14 cellular contexts compared by ENCODE assay signal in genomic region chr11:47640506-47640905, GRCh38. TPM values are rescaled to one million over a fixed set of nuclear protein-coding genes. Genes with fewer than 3 reads are reported as not detected.
A peak's percentile ranks its signal among the peaks of the same experiment; 100 is the strongest.
DNase-seq lines count a peak whose midpoint lies in the region; ATAC-seq, FAIRE-seq and TF ChIP-seq lines count a peak whose summit lies in the region.
"Not testable (repeated sequence)": the region's sequence is repeated elsewhere in the genome, so short reads cannot be mapped to it uniquely, and the experiment has no call there.
"Had no signal": no experiment of that assay in that cellular context is flagged by ENCODE, and none has a peak within 500 bp of the region (broad histone marks: within the 10 kb centered on the region; RNA-seq: fewer than 3 reads in every experiment).

No MANE protein-coding gene starts in this region.

- not testable (repeated sequence) for H3K9ac ChIP-seq in Karpas-422 (ENCODE audit: low read length); HepG2 (ENCODE audit: insufficient read depth, low read depth, low read length)

- H3K36me3 Mint-ChIP-seq in CD8-positive, alpha-beta T cell = peaks cover 33% of the 10 kb centered on the region
- H3K36me3 Mint-ChIP-seq in activated naive CD4-positive, alpha-beta T cell treated with anti-CD3 and anti-CD28 coated beads, Interleukin-2, amount 50 U/mL, for 24 hours = not testable (repeated sequence)
- H3K36me3 Mint-ChIP-seq in effector memory CD8-positive, alpha-beta T cell (ENCODE audit: insufficient read depth) = peaks cover 42% of the 10 kb centered on the region
- peaks cover 23% of the 10 kb centered on the region for H3K36me3 Mint-ChIP-seq in osteocyte (ENCODE audit: unreplicated experiment)

- H3K4me3 Mint-ChIP-seq in CD8-positive, alpha-beta T cell = peak overlapping the region; percentile 96
- peak overlapping the region; percentile 26 for H3K4me3 Mint-ChIP-seq in activated naive CD4-positive, alpha-beta T cell treated with anti-CD3 and anti-CD28 coated beads, Interleukin-2, amount 50 U/mL, for 24 hours
- peak overlapping the region in 1 of 2 donors; percentile 27 for H3K4me3 Mint-ChIP-seq in effector memory CD8-positive, alpha-beta T cell
- H3K4me3 Mint-ChIP-seq in osteocyte (ENCODE audit: unreplicated experiment) = peak overlapping the region; percentile 91

- not testable (repeated sequence) for H3K4me3 ChIP-seq in CD8-positive, alpha-beta T cell (ENCODE audit: low read depth, low read length); HepG2 (replicated peaks in 1 of 3; ENCODE audit: insufficient read depth in 1 of 3, low read depth in 2 of 3, low read length in 3 of 3)
- H3K4me3 ChIP-seq in Karpas-422 (ENCODE audit: low read length) = peak overlapping the region; percentile 84; the same call in 1 of the 2 replicates

- not testable (repeated sequence) for FAIRE-seq in HepG2 (lab: Jason Lieb, UNC)

- H3K36me3 ChIP-seq in CD8-positive, alpha-beta T cell (ENCODE audit: insufficient read depth, low read length) = not testable (repeated sequence)
- H3K36me3 ChIP-seq in Karpas-422 (ENCODE audit: insufficient read depth, low read length) (peaks cover 23% of the 10 kb centered on the region), HepG2 (replicated peaks in 1 of 2; ENCODE audit: control insufficient read depth in 1 of 2, insufficient read depth in 2 of 2, low read length in 2 of 2) (peaks cover 4 to 30% of the 10 kb centered on the region in 2 experiments; a peak in 3 of 5 replicates)

- intact Hi-C loops in CD8-positive, alpha-beta T cell (cut with DNase I, micrococcal nuclease) = loop anchor here in 1 of 2 experiments (5.0 to 10.0 kb wide), 4 partner anchors 88 to 474 kb away; partner anchors contain the start of genes CELF1, MADD and SLC39A13
- intact Hi-C loops in HepG2 (cut with micrococcal nuclease; ENCODE audit: unreplicated experiment) = not testable (repeated sequence)

- not testable (repeated sequence) for DNase-seq in CD8-positive, alpha-beta T cell; Karpas-422; effector memory CD8-positive, alpha-beta T cell; HepG2 (ENCODE audit: low spot score); osteocyte (ENCODE audit: extremely low spot score, unreplicated experiment)

- H2AFZ ChIP-seq in Karpas-422 (ENCODE audit: low read length); HepG2 (ENCODE audit: low read length): not testable (repeated sequence)

- POLR2A ChIA-PET in CD8-positive, alpha-beta T cell (lab: Charles Lee) = not testable (repeated sequence)
- POLR2A ChIA-PET in HepG2 (lab: Yijun Ruan, JAX) = interaction anchor here (1.7 kb wide), 1 partner anchor 83 kb away, joined by 6 read pairs; no protein-coding TSS in a partner anchor

- in situ Hi-C loops in HepG2 (cut with HindIII; ENCODE audit: extremely low pct_ligation_motif_present, low pct_unique_long_range_greater_than_20kb) = loop anchor here (10.0 kb wide), 1 partner anchor 84 kb away; no protein-coding TSS in a partner anchor

- not testable (repeated sequence) for H3K27ac Mint-ChIP-seq in CD8-positive, alpha-beta T cell; activated naive CD4-positive, alpha-beta T cell treated with anti-CD3 and anti-CD28 coated beads, Interleukin-2, amount 50 U/mL, for 24 hours; osteocyte (ENCODE audit: unreplicated experiment)
- peak overlapping the region; percentile 17 to 98 for H3K27ac Mint-ChIP-seq in effector memory CD8-positive, alpha-beta T cell

- not testable (repeated sequence) for TF ChIP-seq RAD21 in HepG2 (CRISPR knock-in tag; IDR thresholded peaks at IDR 0.05)

- not testable (repeated sequence) for TF ChIP-seq CTCF in CD8-positive, alpha-beta T cell (IDR thresholded peaks at IDR 0.05); VCaP (conservative IDR thresholded peaks at IDR 0.05); HepG2 (CRISPR knock-in tag; IDR thresholded peaks at IDR 0.05); osteocyte (IDR thresholded peaks at IDR 0.05)

- H3K27me3 Mint-ChIP-seq in CD8-positive, alpha-beta T cell (ENCODE audit: low read depth); activated naive CD4-positive, alpha-beta T cell treated with anti-CD3 and anti-CD28 coated beads, Interleukin-2, amount 50 U/mL, for 24 hours; effector memory CD8-positive, alpha-beta T cell; osteocyte (ENCODE audit: unreplicated experiment): not testable (repeated sequence)

- ATAC-seq in CD8-positive, alpha-beta T cell; effector memory CD8-positive, alpha-beta T cell (replicated peaks); HepG2: not testable (repeated sequence)

- peaks cover 32% of the 10 kb centered on the region for H3K4me1 Mint-ChIP-seq in CD8-positive, alpha-beta T cell (ENCODE audit: low read depth)
- peaks cover 28% of the 10 kb centered on the region for H3K4me1 Mint-ChIP-seq in activated naive CD4-positive, alpha-beta T cell treated with anti-CD3 and anti-CD28 coated beads, Interleukin-2, amount 50 U/mL, for 24 hours
- peaks cover 18% of the 10 kb centered on the region in 2 donors for H3K4me1 Mint-ChIP-seq in effector memory CD8-positive, alpha-beta T cell (ENCODE audit: low read depth in 2 of 2)
- H3K4me1 Mint-ChIP-seq in osteocyte (ENCODE audit: unreplicated experiment) = peaks cover 16% of the 10 kb centered on the region

- H3K27ac ChIP-seq in CD8-positive, alpha-beta T cell (ENCODE audit: low read depth, low read length); Karpas-422 (ENCODE audit: low read length); HepG2 (ENCODE audit: extremely low read length, insufficient read depth, low read length): not testable (repeated sequence)
- H3K27ac ChIP-seq in VCaP = peak overlapping the region; percentile 89; the same call in 1 of the 2 replicates

- peaks cover 18% of the 10 kb centered on the region for H3K4me1 ChIP-seq in CD8-positive, alpha-beta T cell (ENCODE audit: insufficient read depth, low read length)
- H3K4me1 ChIP-seq in Karpas-422 (ENCODE audit: low read length) (peaks cover 19% of the 10 kb centered on the region), HepG2 (ENCODE audit: insufficient read depth, low read length) (peaks cover 33% of the 10 kb centered on the region)

- not testable (repeated sequence) for TF ChIP-seq POLR2A in HepG2 (IDR thresholded peaks at IDR 0.05; ENCODE audit: insufficient read depth in 1 of 2, low read depth in 2 of 2, low read length in 2 of 2)

- H3K9me3 ChIP-seq in CD8-positive, alpha-beta T cell (ENCODE audit: low read length); Karpas-422 (ENCODE audit: low read length); HepG2 (ENCODE audit: low read length): not testable (repeated sequence)

- not testable (repeated sequence) for H3K27me3 ChIP-seq in CD8-positive, alpha-beta T cell (ENCODE audit: insufficient read depth, low read length); Karpas-422 (ENCODE audit: low read length); HepG2 (ENCODE audit: control insufficient read depth in 1 of 2, insufficient read depth in 2 of 2, low read length in 2 of 2)

- not testable (repeated sequence) for TF ChIP-seq EP300 in HepG2 (IDR thresholded peaks at IDR 0.05; ENCODE audit: low read depth in 2 of 2, low read length in 2 of 2); HepG2 (CRISPR knock-in tag; IDR thresholded peaks at IDR 0.05; ENCODE audit: borderline replicate concordance)

- H4K20me1 ChIP-seq in Karpas-422 (ENCODE audit: insufficient read depth, low read depth, low read length); HepG2 (ENCODE audit: insufficient read depth, low read length): not testable (repeated sequence)

- H3K4me2 ChIP-seq in Karpas-422 (ENCODE audit: low read depth, low read length, poor library complexity, severe bottlenecking) (peak overlapping the region; percentile 87), HepG2 (ENCODE audit: low read depth, low read length) (peak overlapping the region; percentile 95)

- H3K9me2 ChIP-seq in Karpas-422 (replicated peaks; ENCODE audit: insufficient read depth, low read length) = not testable (repeated sequence)

- not testable (repeated sequence) for H3K9me3 Mint-ChIP-seq in CD8-positive, alpha-beta T cell; activated naive CD4-positive, alpha-beta T cell treated with anti-CD3 and anti-CD28 coated beads, Interleukin-2, amount 50 U/mL, for 24 hours; effector memory CD8-positive, alpha-beta T cell; osteocyte (ENCODE audit: unreplicated experiment)

- WGBS in HepG2 (ENCODE audit: low lambda C conversion rate) = 97% methylated on average over 6 of the region's 6 CpGs

- CTCF ChIA-PET in CD8-positive, alpha-beta T cell (lab: Charles Lee); HepG2 (lab: Yijun Ruan, JAX; ENCODE audit: low intra/inter-chr PET ratio, low total read pairs): not testable (repeated sequence)

- peaks cover 46% of the 10 kb centered on the region for H3K79me2 ChIP-seq in Karpas-422 (ENCODE audit: low read length)
- peaks cover 34% of the 10 kb centered on the region for H3K79me2 ChIP-seq in HepG2 (ENCODE audit: insufficient read depth, low read length)

- not testable (repeated sequence) for BruUV-seq in HepG2 (replicated peaks; lab: Mats Ljungman, UMichigan)

RNA-seq across cellular contexts. Expression of gene MTCH2, which starts 1.9 kb away (rescaled TPM):
- total RNA-seq in CD8-positive, alpha-beta T cell = 10 to 100 TPM; 16.4 to 19.5 TPM
- total RNA-seq in Karpas-422 (2014; rRNA removed; shearing (Covaris generic); ENCODE audit: low replicate concordance) = 49.5 and 72.6 TPM in 2 replicates
- total RNA-seq in HepG2 (2016; rRNA removed; fragmentation: Illumina TruSeq; extraction: Trizol) (272 and 373 TPM in 2 replicates), osteocyte (84.4 and 102 TPM in 2 replicates)
- 164 and 191 TPM in 2 replicates for total RNA-seq in HepG2 (2016; cell fraction: cytosol; rRNA removed; fragmentation: Illumina TruSeq; extraction: Trizol; ENCODE audit: low read depth)
- 286 and 371 TPM in 2 replicates for total RNA-seq in HepG2 (2016; cell fraction: insoluble cytoplasmic fraction; rRNA removed; fragmentation: Illumina TruSeq; extraction: Trizol)
- total RNA-seq in HepG2 (2016; cell fraction: membrane; rRNA removed; fragmentation: Illumina TruSeq; extraction: Trizol) = 228 and 234 TPM in 2 replicates
- 103 and 123 TPM in 2 replicates for total RNA-seq in HepG2 (2016; cell fraction: nucleus; rRNA removed; fragmentation: Illumina TruSeq; extraction: Trizol)
- 81.2 and 112 TPM in 2 replicates for polyA plus RNA-seq in HepG2 (2011; rRNA removed)
- polyA plus RNA-seq in HepG2 (2011; cell fraction: cytosol; rRNA removed) = 87.7 and 107 TPM in 2 replicates
- polyA plus RNA-seq in HepG2 (2011; cell fraction: nucleus; rRNA removed) = 49.4 and 64.0 TPM in 2 replicates
- polyA plus RNA-seq in HepG2 (2012) = 98.7 and 160 TPM in 2 replicates
- polyA plus RNA-seq in HepG2 (2016; cell fraction: cytosol; fragmentation: Illumina TruSeq; extraction: Trizol; ENCODE audit: low read depth) = 299 and 351 TPM in 2 replicates
- 435 and 478 TPM in 2 replicates for polyA plus RNA-seq in HepG2 (2016; cell fraction: insoluble cytoplasmic fraction; fragmentation: Illumina TruSeq; extraction: Trizol; ENCODE audit: low read depth)
- polyA plus RNA-seq in HepG2 (2016; cell fraction: membrane; fragmentation: Illumina TruSeq; extraction: Trizol; ENCODE audit: low read depth) = 229 and 260 TPM in 2 replicates
- polyA plus RNA-seq in HepG2 (2016; cell fraction: nucleus; fragmentation: Illumina TruSeq; extraction: Trizol; ENCODE audit: insufficient read depth, low read depth) = 238 and 248 TPM in 2 replicates
- 128 and 227 TPM in 2 replicates for polyA minus RNA-seq in HepG2 (2011; rRNA and poly(A)+ RNA removed; ENCODE audit: low replicate concordance)
- 62.1 and 71.2 TPM in 2 replicates for polyA minus RNA-seq in HepG2 (2011; cell fraction: cytosol; rRNA and poly(A)+ RNA removed)
- polyA minus RNA-seq in HepG2 (2011; cell fraction: nucleus; rRNA and poly(A)+ RNA removed) = 35.5 and 37.8 TPM in 2 replicates

RNA-seq across cellular contexts. Expression of gene C1QTNF4, which starts 46.3 kb away (rescaled TPM):
- under 1 TPM in 1 of 2 experiments, not detected in 1; 0.46 TPM for total RNA-seq in CD8-positive, alpha-beta T cell
- 4.9 TPM in 1 of 2 replicates, not detected in the other for total RNA-seq in Karpas-422 (2014; rRNA removed; shearing (Covaris generic); ENCODE audit: low replicate concordance)
- total RNA-seq in HepG2 (2016; rRNA removed; fragmentation: Illumina TruSeq; extraction: Trizol) = not detected in 2 replicates
- total RNA-seq in HepG2 (2016; cell fraction: cytosol; rRNA removed; fragmentation: Illumina TruSeq; extraction: Trizol; ENCODE audit: low read depth) = not detected in 2 replicates
- 0.17 TPM in 1 of 2 replicates, not detected in the other for total RNA-seq in HepG2 (2016; cell fraction: insoluble cytoplasmic fraction; rRNA removed; fragmentation: Illumina TruSeq; extraction: Trizol)
- not detected in 2 replicates for total RNA-seq in HepG2 (2016; cell fraction: membrane; rRNA removed; fragmentation: Illumina TruSeq; extraction: Trizol)
- not detected in 2 replicates for total RNA-seq in HepG2 (2016; cell fraction: nucleus; rRNA removed; fragmentation: Illumina TruSeq; extraction: Trizol)
- polyA plus RNA-seq in HepG2 (2011; rRNA removed) = 0.07 TPM in 1 of 2 replicates, not detected in the other
- 0.05 TPM in 1 of 2 replicates, not detected in the other for polyA plus RNA-seq in HepG2 (2011; cell fraction: cytosol; rRNA removed)
- polyA plus RNA-seq in HepG2 (2011; cell fraction: nucleus; rRNA removed) = 0.10 and 0.18 TPM in 2 replicates
- 0.23 TPM in 1 of 2 replicates, not detected in the other for polyA plus RNA-seq in HepG2 (2012)
- polyA plus RNA-seq in HepG2 (2016; cell fraction: cytosol; fragmentation: Illumina TruSeq; extraction: Trizol; ENCODE audit: low read depth) = not detected in 2 replicates
- polyA plus RNA-seq in HepG2 (2016; cell fraction: insoluble cytoplasmic fraction; fragmentation: Illumina TruSeq; extraction: Trizol; ENCODE audit: low read depth) = not detected in 2 replicates
- polyA plus RNA-seq in HepG2 (2016; cell fraction: membrane; fragmentation: Illumina TruSeq; extraction: Trizol; ENCODE audit: low read depth) = not detected in 2 replicates
- not detected in 2 replicates for polyA plus RNA-seq in HepG2 (2016; cell fraction: nucleus; fragmentation: Illumina TruSeq; extraction: Trizol; ENCODE audit: insufficient read depth, low read depth)
- not detected in 2 replicates for polyA minus RNA-seq in HepG2 (2011; rRNA and poly(A)+ RNA removed; ENCODE audit: low replicate concordance)
- polyA minus RNA-seq in HepG2 (2011; cell fraction: cytosol; rRNA and poly(A)+ RNA removed) = not detected in 2 replicates
- not detected in 2 replicates for polyA minus RNA-seq in HepG2 (2011; cell fraction: nucleus; rRNA and poly(A)+ RNA removed)
- total RNA-seq in osteocyte = 0.37 and 0.51 TPM in 2 replicates

RNA-seq across cellular contexts. Expression of gene FAM180B, which starts 54.0 kb away (rescaled TPM):
- under 1 TPM; 0.38 to 0.39 TPM for total RNA-seq in CD8-positive, alpha-beta T cell
- not detected in 2 replicates for total RNA-seq in Karpas-422 (2014; rRNA removed; shearing (Covaris generic); ENCODE audit: low replicate concordance)
- 0.40 and 0.42 TPM in 2 replicates for total RNA-seq in HepG2 (2016; rRNA removed; fragmentation: Illumina TruSeq; extraction: Trizol)
- 0.30 and 0.44 TPM in 2 replicates for total RNA-seq in HepG2 (2016; cell fraction: cytosol; rRNA removed; fragmentation: Illumina TruSeq; extraction: Trizol; ENCODE audit: low read depth)
- total RNA-seq in HepG2 (2016; cell fraction: insoluble cytoplasmic fraction; rRNA removed; fragmentation: Illumina TruSeq; extraction: Trizol) = 0.26 TPM in 1 of 2 replicates, not detected in the other
- 0.31 and 0.34 TPM in 2 replicates for total RNA-seq in HepG2 (2016; cell fraction: membrane; rRNA removed; fragmentation: Illumina TruSeq; extraction: Trizol)
- 0.34 and 0.37 TPM in 2 replicates for total RNA-seq in HepG2 (2016; cell fraction: nucleus; rRNA removed; fragmentation: Illumina TruSeq; extraction: Trizol)
- polyA plus RNA-seq in HepG2 (2011; rRNA removed) = 0.72 and 1.0 TPM in 2 replicates
- 0.46 and 0.60 TPM in 2 replicates for polyA plus RNA-seq in HepG2 (2011; cell fraction: cytosol; rRNA removed)
- polyA plus RNA-seq in HepG2 (2011; cell fraction: nucleus; rRNA removed) = 2.4 and 3.5 TPM in 2 replicates
- 0.45 and 0.86 TPM in 2 replicates for polyA plus RNA-seq in HepG2 (2012)
- polyA plus RNA-seq in HepG2 (2016; cell fraction: cytosol; fragmentation: Illumina TruSeq; extraction: Trizol; ENCODE audit: low read depth) = 0.21 and 0.43 TPM in 2 replicates
- polyA plus RNA-seq in HepG2 (2016; cell fraction: insoluble cytoplasmic fraction; fragmentation: Illumina TruSeq; extraction: Trizol; ENCODE audit: low read depth) = 0.16 TPM in 1 of 2 replicates, not detected in the other
- polyA plus RNA-seq in HepG2 (2016; cell fraction: membrane; fragmentation: Illumina TruSeq; extraction: Trizol; ENCODE audit: low read depth) = 0.38 and 0.40 TPM in 2 replicates
- polyA plus RNA-seq in HepG2 (2016; cell fraction: nucleus; fragmentation: Illumina TruSeq; extraction: Trizol; ENCODE audit: insufficient read depth, low read depth) = 0.56 and 0.70 TPM in 2 replicates
- polyA minus RNA-seq in HepG2 (2011; rRNA and poly(A)+ RNA removed; ENCODE audit: low replicate concordance) = 0.23 and 1.0 TPM in 2 replicates
- polyA minus RNA-seq in HepG2 (2011; cell fraction: cytosol; rRNA and poly(A)+ RNA removed) = not detected in 2 replicates
- 0.52 and 0.75 TPM in 2 replicates for polyA minus RNA-seq in HepG2 (2011; cell fraction: nucleus; rRNA and poly(A)+ RNA removed)
- total RNA-seq in osteocyte = 0.32 and 0.52 TPM in 2 replicates
- total RNA-seq: bronchial epithelial cell, dermis blood vessel endothelial cell, glomerular endothelial cell, left lung, M059J, upper lobe of right lung had no signal
- polyA plus RNA-seq: pancreas had no signal
